Comparison of ENCODE assay signal across 1 cellular context in the genomic region with DNA sequence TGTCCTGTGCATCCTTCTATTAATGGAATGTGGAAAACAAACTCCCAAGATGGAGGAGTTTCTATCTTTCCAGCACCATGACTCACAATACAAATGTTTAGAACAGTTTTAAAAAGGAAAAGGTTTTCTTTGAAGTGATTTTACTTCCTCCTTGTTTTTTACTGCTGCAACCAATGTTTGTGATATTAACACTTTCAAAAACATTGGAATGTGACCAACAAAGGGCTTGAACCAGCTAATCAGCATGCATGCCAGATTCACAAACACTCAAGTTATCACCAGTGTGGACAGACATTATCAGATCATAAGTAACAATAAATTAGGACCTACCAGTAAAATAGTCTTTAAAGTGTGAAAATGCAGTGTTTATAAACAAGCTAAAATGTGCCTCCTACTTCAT.
TF ChIP-seq lines count a peak whose summit lies in the region.

No MANE protein-coding gene starts in this region.

TF ChIP-seq in HEK293, 187 proteins besides CTCF, POLR2A, EP300 and RAD21 (continued from another document):
- TF ChIP-seq ZNF510 (tag by site-specific recombination; IDR thresholded peaks at IDR 0.05; ENCODE audit: insufficient replicate concordance) (no peak), ZBTB11 (tag by site-specific recombination; conservative IDR thresholded peaks at IDR 0.05; ENCODE audit: low read depth) (no peak), ZNF48 (tag by site-specific recombination; IDR thresholded peaks at IDR 0.05) (no peak), ZNF140 (tag by site-specific recombination; IDR thresholded peaks at IDR 0.05) (no peak), ZNF350 (tag by site-specific recombination; IDR thresholded peaks at IDR 0.05) (no peak), ZNF544 (tag by site-specific recombination; IDR thresholded peaks at IDR 0.05) (no peak), MZF1 (tag by site-specific recombination; IDR thresholded peaks at IDR 0.05; ENCODE audit: borderline replicate concordance) (no peak), ZNF132 (tag by site-specific recombination; IDR thresholded peaks at IDR 0.05; ENCODE audit: borderline replicate concordance) (no peak), ZNF621 (tag by site-specific recombination; IDR thresholded peaks at IDR 0.05) (no peak), ZSCAN23 (tag by site-specific recombination; IDR thresholded peaks at IDR 0.05) (no peak), ZNF404 (tag by site-specific recombination; IDR thresholded peaks at IDR 0.05) (no peak), ZNF221 (tag by site-specific recombination; IDR thresholded peaks at IDR 0.05; ENCODE audit: borderline replicate concordance) (no peak), SP7 (tag by site-specific recombination; IDR thresholded peaks at IDR 0.05) (0 out of 2 replicates have a peak, but pooled peaks have one; percentile 25), ZNF23 (tag by site-specific recombination; IDR thresholded peaks at IDR 0.05; ENCODE audit: borderline replicate concordance) (no peak), FEZF1 (tag by site-specific recombination; IDR thresholded peaks at IDR 0.05) (peak; percentile 38; the same call in 1 of the 2 replicates), ZNF121 (tag by site-specific recombination; IDR thresholded peaks at IDR 0.05) (no peak), ZNF324 (tag by site-specific recombination; IDR thresholded peaks at IDR 0.05) (no peak)
- TF ChIP-seq, protein P1, sequence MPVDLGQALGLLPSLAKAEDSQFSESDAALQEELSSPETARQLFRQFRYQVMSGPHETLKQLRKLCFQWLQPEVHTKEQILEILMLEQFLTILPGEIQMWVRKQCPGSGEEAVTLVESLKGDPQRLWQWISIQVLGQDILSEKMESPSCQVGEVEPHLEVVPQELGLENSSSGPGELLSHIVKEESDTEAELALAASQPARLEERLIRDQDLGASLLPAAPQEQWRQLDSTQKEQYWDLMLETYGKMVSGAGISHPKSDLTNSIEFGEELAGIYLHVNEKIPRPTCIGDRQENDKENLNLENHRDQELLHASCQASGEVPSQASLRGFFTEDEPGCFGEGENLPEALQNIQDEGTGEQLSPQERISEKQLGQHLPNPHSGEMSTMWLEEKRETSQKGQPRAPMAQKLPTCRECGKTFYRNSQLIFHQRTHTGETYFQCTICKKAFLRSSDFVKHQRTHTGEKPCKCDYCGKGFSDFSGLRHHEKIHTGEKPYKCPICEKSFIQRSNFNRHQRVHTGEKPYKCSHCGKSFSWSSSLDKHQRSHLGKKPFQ (tag by site-specific recombination; IDR thresholded peaks at IDR 0.05): no peak
- TF ChIP-seq, protein P2, sequence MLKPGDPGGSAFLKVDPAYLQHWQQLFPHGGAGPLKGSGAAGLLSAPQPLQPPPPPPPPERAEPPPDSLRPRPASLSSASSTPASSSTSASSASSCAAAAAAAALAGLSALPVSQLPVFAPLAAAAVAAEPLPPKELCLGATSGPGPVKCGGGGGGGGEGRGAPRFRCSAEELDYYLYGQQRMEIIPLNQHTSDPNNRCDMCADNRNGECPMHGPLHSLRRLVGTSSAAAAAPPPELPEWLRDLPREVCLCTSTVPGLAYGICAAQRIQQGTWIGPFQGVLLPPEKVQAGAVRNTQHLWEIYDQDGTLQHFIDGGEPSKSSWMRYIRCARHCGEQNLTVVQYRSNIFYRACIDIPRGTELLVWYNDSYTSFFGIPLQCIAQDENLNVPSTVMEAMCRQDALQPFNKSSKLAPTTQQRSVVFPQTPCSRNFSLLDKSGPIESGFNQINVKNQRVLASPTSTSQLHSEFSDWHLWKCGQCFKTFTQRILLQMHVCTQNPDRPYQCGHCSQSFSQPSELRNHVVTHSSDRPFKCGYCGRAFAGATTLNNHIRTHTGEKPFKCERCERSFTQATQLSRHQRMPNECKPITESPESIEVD (tag by site-specific recombination; IDR thresholded peaks at IDR 0.05): peak; percentile 71; the same call in 1 of the 2 replicates
- TF ChIP-seq, protein P3, sequence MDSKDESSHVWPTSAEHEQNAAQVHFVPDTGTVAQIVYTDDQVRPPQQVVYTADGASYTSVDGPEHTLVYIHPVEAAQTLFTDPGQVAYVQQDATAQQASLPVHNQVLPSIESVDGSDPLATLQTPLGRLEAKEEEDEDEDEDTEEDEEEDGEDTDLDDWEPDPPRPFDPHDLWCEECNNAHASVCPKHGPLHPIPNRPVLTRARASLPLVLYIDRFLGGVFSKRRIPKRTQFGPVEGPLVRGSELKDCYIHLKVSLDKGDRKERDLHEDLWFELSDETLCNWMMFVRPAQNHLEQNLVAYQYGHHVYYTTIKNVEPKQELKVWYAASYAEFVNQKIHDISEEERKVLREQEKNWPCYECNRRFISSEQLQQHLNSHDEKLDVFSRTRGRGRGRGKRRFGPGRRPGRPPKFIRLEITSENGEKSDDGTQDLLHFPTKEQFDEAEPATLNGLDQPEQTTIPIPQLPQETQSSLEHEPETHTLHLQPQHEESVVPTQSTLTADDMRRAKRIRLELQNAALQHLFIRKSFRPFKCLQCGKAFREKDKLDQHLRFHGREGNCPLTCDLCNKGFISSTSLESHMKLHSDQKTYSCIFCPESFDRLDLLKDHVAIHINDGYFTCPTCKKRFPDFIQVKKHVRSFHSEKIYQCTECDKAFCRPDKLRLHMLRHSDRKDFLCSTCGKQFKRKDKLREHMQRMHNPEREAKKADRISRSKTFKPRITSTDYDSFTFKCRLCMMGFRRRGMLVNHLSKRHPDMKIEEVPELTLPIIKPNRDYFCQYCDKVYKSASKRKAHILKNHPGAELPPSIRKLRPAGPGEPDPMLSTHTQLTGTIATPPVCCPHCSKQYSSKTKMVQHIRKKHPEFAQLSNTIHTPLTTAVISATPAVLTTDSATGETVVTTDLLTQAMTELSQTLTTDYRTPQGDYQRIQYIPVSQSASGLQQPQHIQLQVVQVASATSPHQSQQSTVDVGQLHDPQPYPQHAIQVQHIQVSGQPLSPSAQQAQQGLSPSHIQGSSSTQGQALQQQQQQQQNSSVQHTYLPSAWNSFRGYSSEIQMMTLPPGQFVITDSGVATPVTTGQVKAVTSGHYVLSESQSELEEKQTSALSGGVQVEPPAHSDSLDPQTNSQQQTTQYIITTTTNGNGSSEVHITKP (tag by site-specific recombination; IDR thresholded peaks at IDR 0.05): no peak
